In the genomic region with DNA sequence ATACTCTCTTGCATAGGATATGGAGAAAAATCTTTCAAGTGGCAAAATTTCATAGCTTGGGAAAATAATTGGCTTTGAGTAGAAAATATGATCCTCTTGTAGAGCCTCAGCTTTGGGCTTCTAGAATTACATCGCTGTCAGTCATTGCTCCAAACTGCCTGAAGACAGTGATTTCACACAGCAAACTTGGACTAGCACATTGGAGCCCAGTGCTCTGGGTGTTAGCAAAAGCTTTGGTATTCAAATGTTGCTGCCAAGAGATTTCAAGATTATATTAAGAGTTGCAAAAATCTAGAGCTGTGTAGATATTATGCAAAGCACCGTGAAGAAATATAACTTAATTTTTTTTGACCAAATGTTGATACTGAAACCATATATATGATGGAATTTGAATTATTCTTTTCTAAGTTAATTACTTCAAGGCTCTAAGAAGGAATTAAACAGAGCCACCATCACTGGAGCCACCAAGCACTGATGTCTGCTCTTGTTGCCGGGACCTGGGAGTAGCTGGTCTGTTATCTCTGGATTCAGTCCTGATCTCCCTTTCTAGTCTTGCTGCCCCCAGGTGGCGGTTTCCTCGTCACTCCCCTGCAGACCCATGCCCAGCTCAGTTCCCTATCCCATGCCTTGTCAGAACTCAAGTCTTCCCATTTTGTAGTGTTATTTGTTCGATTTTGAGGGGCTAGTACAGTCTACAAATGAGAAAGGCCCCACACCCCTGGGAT, we compare ENCODE assay signal across 11 cellular contexts.
DNase-seq lines count a peak whose midpoint lies in the region; ATAC-seq and TF ChIP-seq lines count a peak whose summit lies in the region.
"Had no signal": no experiment of that assay in that cellular context is flagged by ENCODE, and none has a peak within 500 bp of the region (broad histone marks: within the 10 kb centered on the region; RNA-seq: fewer than 3 reads in every experiment).

No MANE protein-coding gene starts in this region.

- H3K4me1 ChIP-seq in NT2/D1 (ENCODE audit: insufficient read depth, insufficient read length) (no peaks in the 10 kb centered on the region), gastrocnemius medialis (no peaks in the 10 kb centered on the region)
- H3K4me1 ChIP-seq in CD8-positive, alpha-beta T cell (ENCODE audit: insufficient read depth, low read length), result no peaks in the 10 kb centered on the region

- TF ChIP-seq CTCF in gastrocnemius medialis (IDR thresholded peaks at IDR 0.05 in 4 of 5, conservative IDR thresholded peaks at IDR 0.05 in 1 of 5), result no peak
- TF ChIP-seq CTCF in CD8-positive, alpha-beta T cell (IDR thresholded peaks at IDR 0.05), result no peak

- no peak for ATAC-seq in activated CD4-positive, alpha-beta T cell treated with anti-CD3 and anti-CD28 coated beads for 36 hours
- peak; percentile 51 to 80 for ATAC-seq in gastrocnemius medialis
- ATAC-seq in CD8-positive, alpha-beta T cell, result no peak
- ATAC-seq: activated T-cell treated with anti-CD3 and anti-CD28 coated beads, Interleukin-2, amount 50 U/mL, for 4 hours had no signal

- POLR2A ChIA-PET in activated CD4-positive, alpha-beta T cell treated with anti-CD3 and anti-CD28 coated beads for 36 hours (lab: Charles Lee), result no interaction called here
- POLR2A ChIA-PET in CD8-positive, alpha-beta T cell (lab: Charles Lee), result no interaction called here

- no peak overlapping the region for H3K4me3 Mint-ChIP-seq in activated CD4-positive, alpha-beta T cell treated with anti-CD3 and anti-CD28 coated beads for 36 hours
- H3K4me3 Mint-ChIP-seq in activated CD4-positive, alpha-beta T cell treated with anti-CD3 and anti-CD28 coated beads, Interleukin-2, amount 10 ng/mL, durations not matched to agents 24 days and 14 days, result no peak overlapping the region
- no peak overlapping the region for H3K4me3 Mint-ChIP-seq in CD8-positive, alpha-beta T cell
- H3K4me3 Mint-ChIP-seq: activated T-cell treated with anti-CD3 and anti-CD28 coated beads, Interleukin-2, amount 50 U/mL, for 4 hours had no signal

- H3K36me3 Mint-ChIP-seq in activated CD4-positive, alpha-beta T cell treated with anti-CD3 and anti-CD28 coated beads for 36 hours (ENCODE audit: low read depth), result peaks cover 3% of the 10 kb centered on the region
- no peaks in the 10 kb centered on the region for H3K36me3 Mint-ChIP-seq in activated CD4-positive, alpha-beta T cell treated with anti-CD3 and anti-CD28 coated beads, Interleukin-2, amount 10 ng/mL, durations not matched to agents 24 days and 14 days (ENCODE audit: low read depth)
- no peaks in the 10 kb centered on the region for H3K36me3 Mint-ChIP-seq in CD8-positive, alpha-beta T cell

- intact Hi-C loops in activated CD4-positive, alpha-beta T cell treated with anti-CD3 and anti-CD28 coated beads for 36 hours (cut with DNase I, micrococcal nuclease), result no loop called here
- intact Hi-C loops in activated CD4-positive, alpha-beta T cell treated with anti-CD3 and anti-CD28 coated beads, Interleukin-2, amount 10 ng/mL, durations not matched to agents 24 days and 14 days (cut with micrococcal nuclease), result no loop called here
- intact Hi-C loops in gastrocnemius medialis (cut with DNase I; ENCODE audit: low total_unique reads), result no loop called here
- intact Hi-C loops in CD8-positive, alpha-beta T cell (cut with DNase I, micrococcal nuclease), result no loop called here

- TF ChIP-seq POLR2A in erythroblast (IDR thresholded peaks at IDR 0.05; ENCODE audit: low read length) (no peak), gastrocnemius medialis (IDR thresholded peaks at IDR 0.05) (no peak)

- peak; percentile 18 for DNase-seq in activated CD4-positive, alpha-beta T cell treated with anti-CD3 and anti-CD28 coated beads for 36 hours
- no peak for DNase-seq in activated CD4-positive, alpha-beta T cell treated with anti-CD3 and anti-CD28 coated beads, Interleukin-2, amount 10 ng/mL, durations not matched to agents 24 days and 14 days
- peak; percentile 25 for DNase-seq in NT2/D1 (ENCODE audit: low read depth, low spot score)
- peak; percentile 6 to 12 for DNase-seq in erythroblast (lab: John Stamatoyannopoulos, UW)
- peak in 1 of 2 donors; percentile 39 for DNase-seq in gastrocnemius medialis
- no peak for DNase-seq in NCI-H187 treated with DMSO at 0.1 percent for 48 hours (lab: John Stamatoyannopoulos, UW)
- DNase-seq in CD8-positive, alpha-beta T cell, result no peak
- DNase-seq in globus pallidus (ENCODE audit: low spot score), result no peak
- DNase-seq: activated T-cell treated with anti-CD3 and anti-CD28 coated beads, Interleukin-2, amount 50 U/mL, for 4 hours; SHP77 had no signal

- H3K27me3 ChIP-seq in NT2/D1 (ENCODE audit: insufficient read depth, insufficient read length) (no peaks in the 10 kb centered on the region), gastrocnemius medialis (no peaks in the 10 kb centered on the region)
- peaks cover 10% of the 10 kb centered on the region for H3K27me3 ChIP-seq in CD8-positive, alpha-beta T cell (ENCODE audit: insufficient read depth, low read length)
- H3K27me3 ChIP-seq: tibial nerve had no signal

- no peak overlapping the region for H3K9ac ChIP-seq in NT2/D1 (ENCODE audit: insufficient read length, low read depth)

- H3K4me3 ChIP-seq in NT2/D1 (ENCODE audit: insufficient read length, low read depth) (no peak overlapping the region), gastrocnemius medialis (no peak overlapping the region)
- H3K4me3 ChIP-seq in CD8-positive, alpha-beta T cell (ENCODE audit: low read depth, low read length), result no peak overlapping the region
- H3K4me3 ChIP-seq: tibial nerve had no signal

- in situ Hi-C loops in gastrocnemius medialis (cut with MboI; ENCODE audit: low sequenced_read_pairs in 4 of 4), result no loop called here

- H3K36me3 ChIP-seq in NT2/D1 (ENCODE audit: insufficient read depth, insufficient read length, low read length), result no peaks in the 10 kb centered on the region
- H3K36me3 ChIP-seq in gastrocnemius medialis, result no peaks in the 10 kb centered on the region
- no peaks in the 10 kb centered on the region for H3K36me3 ChIP-seq in CD8-positive, alpha-beta T cell (ENCODE audit: insufficient read depth, low read length)
- H3K36me3 ChIP-seq: tibial nerve had no signal

- H3K9me3 ChIP-seq in NT2/D1 (ENCODE audit: insufficient read depth, low read length) (peaks cover 33% of the 10 kb centered on the region), gastrocnemius medialis (no peaks in the 10 kb centered on the region)
- H3K9me3 ChIP-seq in CD8-positive, alpha-beta T cell (ENCODE audit: low read length), result no peaks in the 10 kb centered on the region

- H3K9me3 Mint-ChIP-seq in activated CD4-positive, alpha-beta T cell treated with anti-CD3 and anti-CD28 coated beads for 36 hours (ENCODE audit: low read depth), result peaks cover 16% of the 10 kb centered on the region
- H3K9me3 Mint-ChIP-seq in activated CD4-positive, alpha-beta T cell treated with anti-CD3 and anti-CD28 coated beads, Interleukin-2, amount 10 ng/mL, durations not matched to agents 24 days and 14 days, result peaks cover 15% of the 10 kb centered on the region
- peaks cover 16% of the 10 kb centered on the region for H3K9me3 Mint-ChIP-seq in CD8-positive, alpha-beta T cell

- no peak overlapping the region for H3K27ac Mint-ChIP-seq in activated CD4-positive, alpha-beta T cell treated with anti-CD3 and anti-CD28 coated beads for 36 hours
- no peak overlapping the region for H3K27ac Mint-ChIP-seq in activated CD4-positive, alpha-beta T cell treated with anti-CD3 and anti-CD28 coated beads, Interleukin-2, amount 10 ng/mL, durations not matched to agents 24 days and 14 days
- H3K27ac Mint-ChIP-seq in CD8-positive, alpha-beta T cell, result no peak overlapping the region

- CTCF ChIA-PET in activated CD4-positive, alpha-beta T cell treated with anti-CD3 and anti-CD28 coated beads for 36 hours (lab: Charles Lee), result interaction anchor here (0.6 to 1.1 kb wide), 2 partner anchors 264 to 269 kb away, joined by 3 read pairs; no protein-coding TSS in a partner anchor
- CTCF ChIA-PET in CD8-positive, alpha-beta T cell (lab: Charles Lee), result interaction anchor here (1.0 kb wide), 1 partner anchor 263 kb away, joined by 3 read pairs; no protein-coding TSS in a partner anchor

- H3K4me1 Mint-ChIP-seq in activated CD4-positive, alpha-beta T cell treated with anti-CD3 and anti-CD28 coated beads for 36 hours, result no peaks in the 10 kb centered on the region
- no peaks in the 10 kb centered on the region for H3K4me1 Mint-ChIP-seq in activated CD4-positive, alpha-beta T cell treated with anti-CD3 and anti-CD28 coated beads, Interleukin-2, amount 10 ng/mL, durations not matched to agents 24 days and 14 days
- H3K4me1 Mint-ChIP-seq in CD8-positive, alpha-beta T cell (ENCODE audit: low read depth), result no peaks in the 10 kb centered on the region

- H3K27me3 Mint-ChIP-seq in activated CD4-positive, alpha-beta T cell treated with anti-CD3 and anti-CD28 coated beads for 36 hours, result peaks cover 11% of the 10 kb centered on the region
- peaks cover 1% of the 10 kb centered on the region for H3K27me3 Mint-ChIP-seq in activated CD4-positive, alpha-beta T cell treated with anti-CD3 and anti-CD28 coated beads, Interleukin-2, amount 10 ng/mL, durations not matched to agents 24 days and 14 days
- H3K27me3 Mint-ChIP-seq in CD8-positive, alpha-beta T cell (ENCODE audit: low read depth), result no peaks in the 10 kb centered on the region

- no peak overlapping the region for H3K27ac ChIP-seq in gastrocnemius medialis
- H3K27ac ChIP-seq in CD8-positive, alpha-beta T cell (ENCODE audit: low read depth, low read length), result no peak overlapping the region
- H3K27ac ChIP-seq: tibial nerve had no signal

Comparison
In these comparisons a context has a peak if more than half of its experiments do, and no peak if none do; other contexts are left out.
1. DNase-seq: peak in activated CD4-positive, alpha-beta T cell treated with anti-CD3 and anti-CD28 coated beads for 36 hours (single experiment), NT2/D1 (single experiment) and erythroblast (2 of 2); none in activated CD4-positive, alpha-beta T cell treated with anti-CD3 and anti-CD28 coated beads, Interleukin-2, amount 10 ng/mL, durations not matched to agents 24 days and 14 days (single experiment), NCI-H187 treated with DMSO at 0.1 percent for 48 hours (single experiment), CD8-positive, alpha-beta T cell (0 of 7) and globus pallidus (single experiment).
2. ATAC-seq: peak in gastrocnemius medialis (2 of 2); none in activated CD4-positive, alpha-beta T cell treated with anti-CD3 and anti-CD28 coated beads for 36 hours (single experiment) and CD8-positive, alpha-beta T cell (single experiment).